Comparison of ENCODE assay signal across 14 cellular contexts in the genomic region with DNA sequence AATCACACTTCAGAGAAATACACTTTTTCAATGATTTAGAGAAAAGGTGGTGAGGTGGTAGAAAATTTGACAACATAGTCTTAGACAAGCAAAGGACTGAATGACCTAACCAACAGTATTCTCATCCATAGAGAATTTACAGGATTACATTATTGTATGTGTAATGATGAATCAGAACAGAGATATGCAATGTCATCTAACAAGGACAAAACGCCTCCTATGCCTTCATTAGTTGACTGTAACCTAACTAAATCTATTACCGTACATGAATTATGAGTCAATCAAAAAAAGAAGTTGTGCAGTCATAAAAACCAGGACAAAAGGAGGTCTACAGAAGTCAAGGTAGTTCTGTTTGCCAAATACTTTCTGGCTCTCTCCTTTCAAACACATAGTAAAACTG.
DNase-seq lines count a peak whose midpoint lies in the region; ATAC-seq, FAIRE-seq and TF ChIP-seq lines count a peak whose summit lies in the region.
"Had no signal": no experiment of that assay in that cellular context is flagged by ENCODE, and none has a peak within 500 bp of the region (broad histone marks: within the 10 kb centered on the region; RNA-seq: fewer than 3 reads in every experiment).

No MANE protein-coding gene starts in this region.

- TF ChIP-seq POLR2A in H54 (IDR thresholded peaks at IDR 0.05; ENCODE audit: low read depth, low read length): no peak

- peak; percentile 32 for DNase-seq in H54 (ENCODE audit: insufficient read length, low spot score)
- peak; percentile 53 for DNase-seq in fibroblast of peridontal ligament (ENCODE audit: extremely low read depth)
- peak; percentile 45 for DNase-seq in urothelium cell line (ENCODE audit: low spot score)
- DNase-seq in sciatic nerve (ENCODE audit: low spot score): no peak
- DNase-seq: heart left ventricle, Kasumi-1, natural killer cell, stomach had no signal

- intact Hi-C loops in sciatic nerve (cut with DNase I): no loop called here

- peak; percentile 97 for FAIRE-seq in H54 (lab: Jason Lieb, UNC)
- FAIRE-seq in urothelium cell line (lab: Jason Lieb, UNC): no peak
- FAIRE-seq: D721Med had no signal

- no peak for ATAC-seq in SK-N-SH treated with all-trans-retinoic acid at 6 μM for 48 hours
- no peak for ATAC-seq in GM21381 (IDR thresholded peaks at IDR 0.05; ENCODE audit: unreplicated experiment)
- ATAC-seq in GM19328 (IDR thresholded peaks at IDR 0.05; ENCODE audit: unreplicated experiment): no peak
- ATAC-seq in sciatic nerve: no peak
- ATAC-seq: activated CD4-positive, CD25-positive, alpha-beta regulatory T cell treated with anti-CD3 and anti-CD28 coated beads, Interleukin-2, amount 50 U/mL, for 24 hours; heart left ventricle; left lobe of liver; natural killer cell had no signal

TF ChIP-seq in SK-N-SH treated with all-trans-retinoic acid at 6 μM for 48 hours, 23 proteins besides CTCF, POLR2A, EP300 and RAD21:
- TF ChIP-seq ZFP3 (CRISPR knock-in tag; IDR thresholded peaks at IDR 0.05): no peak; the same call in 1 of the 2 replicates
- TF ChIP-seq, protein P1, sequence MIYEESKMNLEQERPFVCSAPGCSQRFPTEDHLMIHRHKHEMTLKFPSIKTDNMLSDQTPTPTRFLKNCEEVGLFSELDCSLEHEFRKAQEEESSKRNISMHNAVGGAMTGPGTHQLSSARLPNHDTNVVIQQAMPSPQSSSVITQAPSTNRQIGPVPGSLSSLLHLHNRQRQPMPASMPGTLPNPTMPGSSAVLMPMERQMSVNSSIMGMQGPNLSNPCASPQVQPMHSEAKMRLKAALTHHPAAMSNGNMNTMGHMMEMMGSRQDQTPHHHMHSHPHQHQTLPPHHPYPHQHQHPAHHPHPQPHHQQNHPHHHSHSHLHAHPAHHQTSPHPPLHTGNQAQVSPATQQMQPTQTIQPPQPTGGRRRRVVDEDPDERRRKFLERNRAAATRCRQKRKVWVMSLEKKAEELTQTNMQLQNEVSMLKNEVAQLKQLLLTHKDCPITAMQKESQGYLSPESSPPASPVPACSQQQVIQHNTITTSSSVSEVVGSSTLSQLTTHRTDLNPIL (CRISPR knock-in tag; IDR thresholded peaks at IDR 0.05; ENCODE audit: low read depth): peak; percentile 54; the same call in 1 of the 2 replicates
- no peak for TF ChIP-seq ESRRG (CRISPR knock-in tag; IDR thresholded peaks at IDR 0.05)
- TF ChIP-seq ZNF8 (CRISPR knock-in tag; IDR thresholded peaks at IDR 0.05): no peak
- TF ChIP-seq, protein P2, sequence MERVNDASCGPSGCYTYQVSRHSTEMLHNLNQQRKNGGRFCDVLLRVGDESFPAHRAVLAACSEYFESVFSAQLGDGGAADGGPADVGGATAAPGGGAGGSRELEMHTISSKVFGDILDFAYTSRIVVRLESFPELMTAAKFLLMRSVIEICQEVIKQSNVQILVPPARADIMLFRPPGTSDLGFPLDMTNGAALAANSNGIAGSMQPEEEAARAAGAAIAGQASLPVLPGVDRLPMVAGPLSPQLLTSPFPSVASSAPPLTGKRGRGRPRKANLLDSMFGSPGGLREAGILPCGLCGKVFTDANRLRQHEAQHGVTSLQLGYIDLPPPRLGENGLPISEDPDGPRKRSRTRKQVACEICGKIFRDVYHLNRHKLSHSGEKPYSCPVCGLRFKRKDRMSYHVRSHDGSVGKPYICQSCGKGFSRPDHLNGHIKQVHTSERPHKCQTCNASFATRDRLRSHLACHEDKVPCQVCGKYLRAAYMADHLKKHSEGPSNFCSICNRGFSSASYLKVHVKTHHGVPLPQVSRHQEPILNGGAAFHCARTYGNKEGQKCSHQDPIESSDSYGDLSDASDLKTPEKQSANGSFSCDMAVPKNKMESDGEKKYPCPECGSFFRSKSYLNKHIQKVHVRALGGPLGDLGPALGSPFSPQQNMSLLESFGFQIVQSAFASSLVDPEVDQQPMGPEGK (CRISPR knock-in tag; IDR thresholded peaks at IDR 0.05; ENCODE audit: borderline replicate concordance): no peak
- TF ChIP-seq ISL1 (CRISPR knock-in tag; IDR thresholded peaks at IDR 0.05): peak; percentile 44
